8 cellular contexts compared by ENCODE assay signal in genomic region chr6:125749112-125749863, GRCh38. TPM values are rescaled to one million over a fixed set of nuclear protein-coding genes. Genes with fewer than 3 reads are reported as not detected.
DNase-seq lines count a peak whose midpoint lies in the region; ATAC-seq and TF ChIP-seq lines count a peak whose summit lies in the region.

TSS of gene HEY2 (plus strand) at chr6:125749632. CDS start at chr6:125749777, 145 bp downstream.

- H3K27ac ChIP-seq in left lung, result peak within 1 kb of the TSS; percentile 58 to 77

- H3K4me3 ChIP-seq in AG09309 (ENCODE audit: control insufficient read depth, low read depth, low read length), result peak within 1 kb of the TSS; percentile 52
- peak within 1 kb of the TSS; percentile 65 to 72 for H3K4me3 ChIP-seq in left lung

- DNase-seq in AG09309 (ENCODE audit: low read depth) (peak; percentile 24), NCI-H345 treated with DMSO at 0.1 percent for 48 hours (lab: John Stamatoyannopoulos, UW; ENCODE audit: unreplicated experiment) (peak; percentile 81), dedifferentiated amniotic fluid mesenchymal stem cell (ENCODE audit: extremely low spot score) (peak; percentile 64), left lung (peak; percentile 91 to 99)
- peak; percentile 71 to 73 for DNase-seq in activated CD4-positive, alpha-beta T cell treated with anti-CD3 and anti-CD28 coated beads, Interleukin-2, amount 50 U/mL, for 4 hours
- peak; percentile 82 for DNase-seq in stimulated activated CD4-positive, alpha-beta T cell treated with anti-CD3 and anti-CD28 coated beads, Interleukin-1b, Interleukin-23, amount 100 ng/mL, for 48 hours

- peaks cover 8 to 51% of the 10 kb centered on the region in 2 donors for H3K4me1 ChIP-seq in left lung

- TF ChIP-seq CTCF in AG09309 (IDR thresholded peaks at IDR 0.05; ENCODE audit: control insufficient read depth, insufficient read depth, low read depth, low read length, missing control alignments), result no peak
- TF ChIP-seq CTCF in left lung (IDR thresholded peaks at IDR 0.05), result peak in 1 of 2 donors; percentile 44

- no peaks in the 10 kb centered on the region for H3K9me3 ChIP-seq in left lung

- peaks cover 56 to 100% of the 10 kb centered on the region in 2 donors for H3K27me3 ChIP-seq in left lung

- no peaks in the 10 kb centered on the region for H3K36me3 ChIP-seq in left lung

- intact Hi-C loops in left lung (cut with DNase I), result no loop called here

- ATAC-seq in GM19023 (IDR thresholded peaks at IDR 0.05; ENCODE audit: unreplicated experiment), result peak; percentile 88
- ATAC-seq in HG03196 (IDR thresholded peaks at IDR 0.05; ENCODE audit: unreplicated experiment), result peak; percentile 85
- ATAC-seq in left lung, result peak; percentile 98

RNA-seq across cellular contexts. Expression of gene HEY2, which starts in this region (rescaled TPM):
- total RNA-seq in left lung, result 1 to 10 TPM; 1.4 to 3.6 TPM

Comparison
In these comparisons a context has a peak if more than half of its experiments do, and no peak if none do; other contexts are left out.
1. Peak in every context shown above with its lines: DNase-seq, ATAC-seq, H3K4me3 ChIP-seq and H3K27ac ChIP-seq.
2. DNase-seq: peak in every context shown above with its lines; median percentile 95 in left lung; 82 in stimulated activated CD4-positive, alpha-beta T cell treated with anti-CD3 and anti-CD28 coated beads, Interleukin-1b, Interleukin-23, amount 100 ng/mL, for 48 hours; 81 in NCI-H345 treated with DMSO at 0.1 percent for 48 hours; 72 in activated CD4-positive, alpha-beta T cell treated with anti-CD3 and anti-CD28 coated beads, Interleukin-2, amount 50 U/mL, for 4 hours; 64 in dedifferentiated amniotic fluid mesenchymal stem cell; 24 in AG09309.